ENCODE assay signal across 18 cellular contexts in genomic region chr10:128868481-128868880, GRCh38.
DNase-seq lines count a peak whose midpoint lies in the region; ATAC-seq and TF ChIP-seq lines count a peak whose summit lies in the region.
"Had no signal": no experiment of that assay in that cellular context is flagged by ENCODE, and none has a peak within 500 bp of the region (broad histone marks: within the 10 kb centered on the region; RNA-seq: fewer than 3 reads in every experiment).

No MANE protein-coding gene starts in this region.

- H3K4me3 ChIP-seq in colonic mucosa = no peak overlapping the region

- no peaks in the 10 kb centered on the region for H3K4me1 ChIP-seq in colonic mucosa
- H3K4me1 ChIP-seq: BE2C, Caco-2 had no signal

- no peaks in the 10 kb centered on the region for H3K9me3 ChIP-seq in colonic mucosa
- H3K9me3 ChIP-seq: BE2C, Caco-2 had no signal

- no peaks in the 10 kb centered on the region for H3K9me3 Mint-ChIP-seq in nephron

- no peak for ATAC-seq in HG03565 (IDR thresholded peaks at IDR 0.05; ENCODE audit: unreplicated experiment)
- ATAC-seq: HCT116, HepG2 had no signal

- H3K9ac ChIP-seq in colonic mucosa (ENCODE audit: low read depth in 2 of 2, low read length in 2 of 2) = no peak overlapping the region

- no peaks in the 10 kb centered on the region for H3K36me3 Mint-ChIP-seq in nephron (ENCODE audit: low read depth)
- H3K36me3 Mint-ChIP-seq: CD4-positive, CD25-positive, alpha-beta regulatory T cell; CD8-positive, alpha-beta memory T cell; IgD-negative memory B cell had no signal

- peaks cover 58% of the 10 kb centered on the region for H3K4me1 Mint-ChIP-seq in nephron
- H3K4me1 Mint-ChIP-seq: CD4-positive, CD25-positive, alpha-beta regulatory T cell; CD8-positive, alpha-beta memory T cell; IgD-negative memory B cell had no signal

- no peaks in the 10 kb centered on the region for H3K36me3 ChIP-seq in colonic mucosa
- H3K36me3 ChIP-seq: BE2C had no signal

- TF ChIP-seq CTCF in colonic mucosa (IDR thresholded peaks at IDR 0.05) = no peak
- no peak for TF ChIP-seq CTCF in nephron (IDR thresholded peaks at IDR 0.05; ENCODE audit: unreplicated experiment in 3 of 3)

- peak overlapping the region; percentile 32 to 78 (median 54) for H3K27ac Mint-ChIP-seq in nephron
- H3K27ac Mint-ChIP-seq: CD8-positive, alpha-beta memory T cell; HFFc6; IgD-negative memory B cell had no signal

- DNase-seq in colonic mucosa (peak; percentile 1), islet precursor cell (peak; percentile 17), anterior cingulate cortex (lab: John Stamatoyannopoulos, UW) (no peak), COR-L47 (lab: John Stamatoyannopoulos, UW) (no peak)
- DNase-seq: ACHN; BE2C; C1 segment of cervical spinal cord; Caco-2; CD4-positive, CD25-positive, alpha-beta regulatory T cell; CD8-positive, alpha-beta memory T cell; GOT3; H7; HFFc6 had no signal

- H3K27ac ChIP-seq in colonic mucosa = no peak overlapping the region

- H3K27me3 Mint-ChIP-seq in nephron (ENCODE audit: low read depth) = peaks cover 5% of the 10 kb centered on the region
- H3K27me3 Mint-ChIP-seq: CD8-positive, alpha-beta memory T cell; IgD-negative memory B cell had no signal

- H3K4me3 Mint-ChIP-seq in nephron = no peak overlapping the region
- H3K4me3 Mint-ChIP-seq: CD4-positive, CD25-positive, alpha-beta regulatory T cell; CD8-positive, alpha-beta memory T cell; HFFc6; IgD-negative memory B cell had no signal

- no peaks in the 10 kb centered on the region for H3K27me3 ChIP-seq in colonic mucosa
- H3K27me3 ChIP-seq: BE2C had no signal

- intact Hi-C loops in colonic mucosa (cut with DNase I) = no loop called here

Comparison
In these comparisons a context has a peak if more than half of its experiments do, and no peak if none do; other contexts are left out.
1. DNase-seq: peak in colonic mucosa (single experiment) and islet precursor cell (single experiment); none in anterior cingulate cortex (0 of 58) and COR-L47 (single experiment).